Comparison of ENCODE assay signal across 8 cellular contexts in genomic region chr1:86913896-86914634, GRCh38. TPM values are rescaled to one million over a fixed set of nuclear protein-coding genes. Genes with fewer than 3 reads are reported as not detected.
DNase-seq lines count a peak whose midpoint lies in the region; ATAC-seq and TF ChIP-seq lines count a peak whose summit lies in the region.

SELENOF (minus strand) TSS chr1:86914126; CDS start chr1:86914111, 15 bp downstream.

- H2AFZ ChIP-seq in OCI-LY1 (ENCODE audit: low read length), result 0 out of 2 replicates have a peak within 1 kb of the TSS, but pooled peaks have one; percentile 2

- H3K9me2 ChIP-seq in OCI-LY1 (ENCODE audit: low read depth, low read length), result no peaks in the 10 kb centered on the region

- ATAC-seq in GM21526 (IDR thresholded peaks at IDR 0.05; ENCODE audit: low FRiP score, unreplicated experiment), result peak; percentile 76

- H3K4me1 ChIP-seq in OCI-LY1 (ENCODE audit: insufficient read depth, low read length, severe bottlenecking) (peaks cover 41% of the 10 kb centered on the region), mesodermal cell (ENCODE audit: control insufficient read depth, insufficient read depth, low read length, poor library complexity, severe bottlenecking) (peaks cover 4% of the 10 kb centered on the region)

- peak within 1 kb of the TSS; percentile 96 for H3K4me3 ChIP-seq in OCI-LY1 (ENCODE audit: low read depth, low read length, poor library complexity, severe bottlenecking)
- peak within 1 kb of the TSS; percentile 98 for H3K4me3 ChIP-seq in mesodermal cell (ENCODE audit: extremely low read depth, insufficient read depth, low read length, poor library complexity, severe bottlenecking)

- H3K27me3 Mint-ChIP-seq in endothelial cell (ENCODE audit: unreplicated experiment), result peaks cover 5% of the 10 kb centered on the region

- H3K36me3 ChIP-seq in OCI-LY1 (ENCODE audit: insufficient read depth, low read length) (peaks cover 22% of the 10 kb centered on the region), mesodermal cell (ENCODE audit: control insufficient read depth, insufficient read depth, low read length) (peaks cover 30% of the 10 kb centered on the region)

- H3K9me3 Mint-ChIP-seq in endothelial cell (ENCODE audit: unreplicated experiment), result no peaks in the 10 kb centered on the region

- H3K9me3 ChIP-seq in OCI-LY1 (ENCODE audit: low read length), result no peaks in the 10 kb centered on the region
- no peaks in the 10 kb centered on the region for H3K9me3 ChIP-seq in mesodermal cell (ENCODE audit: control insufficient read depth, low read length)

- H3K4me2 ChIP-seq in OCI-LY1 (ENCODE audit: low read length), result peak within 1 kb of the TSS; percentile 93

- no peaks in the 10 kb centered on the region for H3F3A ChIP-seq in OCI-LY1 (ENCODE audit: insufficient read depth, low read length)

- no peaks in the 10 kb centered on the region for H4K20me1 ChIP-seq in OCI-LY1 (ENCODE audit: insufficient read depth, low read length)

- DNase-seq in DMS 273 (lab: John Stamatoyannopoulos, UW; ENCODE audit: unreplicated experiment) (peak; percentile 100), HuH-7 (ENCODE audit: low spot score) (peak; percentile 86), endothelial cell (ENCODE audit: low spot score) (peak; percentile 97)
- DNase-seq in activated CD8-positive, alpha-beta memory T cell treated with anti-CD3 and anti-CD28 coated beads, Interleukin-2, amount 50 U/mL, for 4 hours, result peak; percentile 99
- peak; percentile 97 to 99 for DNase-seq in stimulated activated CD8-positive, alpha-beta memory T cell treated with anti-CD3 and anti-CD28 coated beads, Interleukin-15, amount 100 ng/mL, for 4 hours (ENCODE audit: low read depth in 2 of 2)

- WGBS in mesodermal cell (ENCODE audit: insufficient coverage in 2 of 2), 2 experiments, result 1 to 3% methylated on average over 15 to 24 of the region's 47 CpGs

- TF ChIP-seq CTCF in OCI-LY1 (IDR thresholded peaks at IDR 0.05; ENCODE audit: low read length) (no peak), endothelial cell (IDR thresholded peaks at IDR 0.05; ENCODE audit: unreplicated experiment) (no peak)

- H3K36me3 Mint-ChIP-seq in endothelial cell (ENCODE audit: low read depth, unreplicated experiment), result peaks cover 18% of the 10 kb centered on the region

- H3K27ac ChIP-seq in OCI-LY1 (ENCODE audit: low read depth, low read length, poor library complexity, severe bottlenecking) (peak within 1 kb of the TSS; percentile 87), mesodermal cell (ENCODE audit: low read depth, low read length, severe bottlenecking) (peak within 1 kb of the TSS; percentile 99)

- no peak within 1 kb of the TSS for H3K4me3 Mint-ChIP-seq in endothelial cell (ENCODE audit: unreplicated experiment)

- H3K4me1 Mint-ChIP-seq in endothelial cell (ENCODE audit: unreplicated experiment), result peaks cover 18% of the 10 kb centered on the region

- H3K79me2 ChIP-seq in OCI-LY1 (ENCODE audit: insufficient read depth, low read length), result peaks cover 89% of the 10 kb centered on the region

- no peak within 1 kb of the TSS for H3K27ac Mint-ChIP-seq in endothelial cell (ENCODE audit: unreplicated experiment)

- H3K9ac ChIP-seq in OCI-LY1 (ENCODE audit: low read length), result peak within 1 kb of the TSS; percentile 97

- H3K27me3 ChIP-seq in OCI-LY1 (ENCODE audit: insufficient read depth, low read length), result no peaks in the 10 kb centered on the region

RNA-seq across cellular contexts. Expression of gene SELENOF, which starts in this region (rescaled TPM):
- total RNA-seq in endothelial cell (ENCODE audit: unreplicated experiment), result 131 TPM
- polyA plus RNA-seq in mesodermal cell (2013, experiment 1 of 2), result 175 TPM
- polyA plus RNA-seq in mesodermal cell (2013, experiment 2 of 2), result 198 TPM

Comparison
In these comparisons a context has a peak if more than half of its experiments do, and no peak if none do; other contexts are left out.
1. Peak in every context shown above with its lines: DNase-seq, ATAC-seq, H3K4me3 ChIP-seq and H3K27ac ChIP-seq.